In the genomic region with DNA sequence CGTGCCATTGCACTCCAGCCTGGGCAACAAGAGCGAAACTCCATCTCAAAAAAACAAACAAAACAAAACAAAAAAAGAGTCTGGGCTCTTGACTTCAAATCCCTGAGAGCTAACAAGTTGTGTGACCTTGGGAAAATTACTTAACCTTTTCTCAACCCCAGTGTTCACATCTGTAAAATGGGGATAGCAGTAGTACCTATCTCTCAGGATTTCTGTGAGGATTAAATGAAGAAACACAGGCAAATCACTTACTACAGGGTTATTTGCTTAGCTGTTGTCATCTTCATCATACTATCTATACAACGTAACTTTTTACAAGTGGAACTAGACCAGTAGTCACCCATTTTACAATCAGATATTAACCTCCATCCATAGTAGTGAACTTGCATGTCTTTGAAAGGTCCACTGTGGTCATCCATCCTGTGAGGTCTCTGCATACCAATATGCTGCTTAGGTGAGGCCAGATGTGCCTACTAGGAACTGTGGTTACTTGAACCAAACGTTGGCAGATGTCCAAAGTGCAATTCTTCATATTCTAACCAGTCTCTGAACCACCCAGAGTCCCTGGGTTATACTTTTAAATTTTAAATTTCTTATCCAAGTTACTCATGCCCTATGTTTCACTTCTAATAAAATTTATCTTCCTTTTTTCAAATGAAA, we compare ENCODE assay signal across 1 cellular context.
TF ChIP-seq lines count a peak whose summit lies in the region.

No MANE protein-coding gene starts in this region.

TF ChIP-seq in HEK293T, 16 proteins besides CTCF, POLR2A, EP300 and RAD21 (continued from another document):
- TF ChIP-seq TARDBP (IDR thresholded peaks at IDR 0.05) (no peak), HDGF (IDR thresholded peaks at IDR 0.05; ENCODE audit: borderline replicate concordance) (no peak), CTBP1 (IDR thresholded peaks at IDR 0.05; ENCODE audit: borderline replicate concordance) (no peak), LEF1 (IDR thresholded peaks at IDR 0.05; ENCODE audit: borderline replicate concordance) (no peak), NFRKB (IDR thresholded peaks at IDR 0.05) (no peak), FOXA1 (IDR thresholded peaks at IDR 0.05) (no peak), SP1 (IDR thresholded peaks at IDR 0.05) (no peak)
